ENCODE assay signal across 1 cellular context in the genomic region with DNA sequence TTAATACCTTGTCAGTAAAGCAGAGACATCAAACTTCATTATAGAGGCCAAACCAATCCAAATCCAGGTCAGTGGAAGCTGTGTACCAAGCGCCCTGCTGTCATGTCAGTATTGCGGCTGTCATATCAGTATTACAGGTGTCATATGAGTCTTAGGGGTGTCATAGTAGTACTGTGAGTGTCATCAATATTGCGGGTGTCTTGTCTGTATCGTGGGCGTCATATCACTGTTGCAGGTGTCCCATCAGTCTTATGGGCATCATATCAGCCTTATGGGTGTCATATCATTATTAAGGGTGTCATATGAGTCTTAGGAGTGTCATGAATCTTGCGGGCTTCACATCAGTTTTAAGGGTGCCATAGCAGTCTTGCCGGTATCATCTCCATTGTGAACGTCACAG.
TF ChIP-seq lines count a peak whose summit lies in the region.

No MANE protein-coding gene starts in this region.

TF ChIP-seq in IMR-90, 13 proteins besides CTCF, POLR2A, EP300 and RAD21:
- no peak for TF ChIP-seq RFX5 (IDR thresholded peaks at IDR 0.05; ENCODE audit: low read depth, low read length)
- no peak for TF ChIP-seq SMC3 (IDR thresholded peaks at IDR 0.05; ENCODE audit: low read depth, low read length)
- no peak for TF ChIP-seq CHD1 (IDR thresholded peaks at IDR 0.05; ENCODE audit: low read depth, low read length)
- no peak for TF ChIP-seq CEBPB (IDR thresholded peaks at IDR 0.05; ENCODE audit: low read depth, low read length)
- no peak for TF ChIP-seq BHLHE40 (IDR thresholded peaks at IDR 0.05; ENCODE audit: low read depth, low read length)
- TF ChIP-seq NFE2L2 (IDR thresholded peaks at IDR 0.05; ENCODE audit: low read depth, low read length), result no peak
- TF ChIP-seq, protein P1, sequence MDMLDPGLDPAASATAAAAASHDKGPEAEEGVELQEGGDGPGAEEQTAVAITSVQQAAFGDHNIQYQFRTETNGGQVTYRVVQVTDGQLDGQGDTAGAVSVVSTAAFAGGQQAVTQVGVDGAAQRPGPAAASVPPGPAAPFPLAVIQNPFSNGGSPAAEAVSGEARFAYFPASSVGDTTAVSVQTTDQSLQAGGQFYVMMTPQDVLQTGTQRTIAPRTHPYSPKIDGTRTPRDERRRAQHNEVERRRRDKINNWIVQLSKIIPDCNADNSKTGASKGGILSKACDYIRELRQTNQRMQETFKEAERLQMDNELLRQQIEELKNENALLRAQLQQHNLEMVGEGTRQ (IDR thresholded peaks at IDR 0.05; ENCODE audit: low read depth, low read length), result no peak
